ENCODE assay signal across 21 cellular contexts in genomic region chrX:108209006-108209554, GRCh38.
"Had no signal": no experiment of that assay in that cellular context is flagged by ENCODE, and none has a peak within 500 bp of the region (broad histone marks: within the 10 kb centered on the region; RNA-seq: fewer than 3 reads in every experiment).

No MANE protein-coding gene starts in this region.

- H3K4me3 ChIP-seq: colonic mucosa, dorsolateral prefrontal cortex, left lung, ovary, psoas muscle, right atrium auricular region, spleen had no signal

- H3K9me3 ChIP-seq: colonic mucosa, left lung, ovary, psoas muscle, right atrium auricular region, spleen had no signal

- H3K27me3 Mint-ChIP-seq: activated naive CD4-positive, alpha-beta T cell treated with anti-CD3 and anti-CD28 coated beads, Interleukin-2, amount 50 U/mL, for 24 hours had no signal

- H3K9me3 Mint-ChIP-seq: activated naive CD4-positive, alpha-beta T cell treated with anti-CD3 and anti-CD28 coated beads, Interleukin-2, amount 50 U/mL, for 24 hours; immature natural killer cell had no signal

- H3K36me3 Mint-ChIP-seq: activated naive CD4-positive, alpha-beta T cell treated with anti-CD3 and anti-CD28 coated beads, Interleukin-2, amount 50 U/mL, for 24 hours; immature natural killer cell had no signal

- H3K4me1 Mint-ChIP-seq: activated naive CD4-positive, alpha-beta T cell treated with anti-CD3 and anti-CD28 coated beads, Interleukin-2, amount 50 U/mL, for 24 hours; immature natural killer cell had no signal

- H3K36me3 ChIP-seq: brain microvascular endothelial cell, colonic mucosa, left lung, ovary, right atrium auricular region, spleen, WERI-Rb-1 had no signal

- ATAC-seq: left lung; psoas muscle; stimulated activated naive CD8-positive, alpha-beta T cell treated with anti-CD3 and anti-CD28 coated beads, Interleukin-15, Interleukin-2, amounts not matched to agents 100 U/mL and 50 U/mL, for 24 hours had no signal

- H3K27ac Mint-ChIP-seq: activated naive CD4-positive, alpha-beta T cell treated with anti-CD3 and anti-CD28 coated beads, Interleukin-2, amount 50 U/mL, for 24 hours; immature natural killer cell had no signal

- H3K4me3 Mint-ChIP-seq: activated naive CD4-positive, alpha-beta T cell treated with anti-CD3 and anti-CD28 coated beads, Interleukin-2, amount 50 U/mL, for 24 hours; immature natural killer cell had no signal

- DNase-seq: activated CD4-positive, alpha-beta T cell treated with anti-CD3 and anti-CD28 coated beads for 1 hour; activated gamma-delta T cell treated with Interleukin-2 at 50 U/mL for 16 hours; activated T-cell treated with anti-CD3 and anti-CD28 coated beads, Interleukin-2, amount 50 U/mL, for 1 hour; anterior cingulate cortex; brain microvascular endothelial cell; central memory CD4-positive, alpha-beta T cell; colonic mucosa; dorsolateral prefrontal cortex; immature natural killer cell; kidney glomerular epithelial cell; left lung; mammary epithelial cell; ovary; psoas muscle; spleen; stimulated activated CD4-positive, alpha-beta T cell treated with anti-CD3 and anti-CD28 coated beads, Interleukin-4, amount 100 ng/mL, for 1 hour; stimulated activated naive CD8-positive, alpha-beta T cell treated with anti-CD3 and anti-CD28 coated beads, Interleukin-15, Interleukin-2, amounts not matched to agents 100 U/mL and 50 U/mL, for 24 hours; T-helper 1 cell; WERI-Rb-1 had no signal

- H3K27me3 ChIP-seq: brain microvascular endothelial cell, colonic mucosa, ovary, right atrium auricular region had no signal

- H3K27ac ChIP-seq: brain microvascular endothelial cell, colonic mucosa, dorsolateral prefrontal cortex, left lung, ovary, psoas muscle, right atrium auricular region, spleen, WERI-Rb-1 had no signal

- H3K4me1 ChIP-seq: colonic mucosa, left lung, psoas muscle, right atrium auricular region, spleen had no signal
